ENCODE assay signal across 8 cellular contexts in the genomic region with DNA sequence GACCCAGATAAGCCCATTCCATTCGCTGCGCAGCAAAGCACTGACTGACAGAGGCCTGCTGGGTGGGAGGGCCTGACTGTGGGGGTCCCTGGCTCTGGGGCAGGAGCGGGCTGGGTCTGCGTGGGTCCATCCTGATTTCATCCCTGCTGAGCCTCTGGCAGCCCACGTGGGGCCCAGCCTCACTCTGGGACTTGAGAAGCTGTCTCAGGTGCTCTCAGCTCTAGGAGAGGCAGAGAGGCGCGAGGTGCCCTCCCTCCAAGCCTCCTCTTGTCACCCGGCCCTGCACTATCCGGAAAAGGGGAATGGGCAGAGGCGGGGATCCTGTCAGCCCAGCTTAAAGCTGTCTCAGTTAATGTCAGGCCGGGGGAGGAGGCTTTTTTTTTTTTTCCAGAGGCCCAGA. TPM values are rescaled to one million over a fixed set of nuclear protein-coding genes. Genes with fewer than 3 reads are reported as not detected.
DNase-seq lines count a peak whose midpoint lies in the region; ATAC-seq, FAIRE-seq and TF ChIP-seq lines count a peak whose summit lies in the region.
"Had no signal": no experiment of that assay in that cellular context is flagged by ENCODE, and none has a peak within 500 bp of the region (broad histone marks: within the 10 kb centered on the region; RNA-seq: fewer than 3 reads in every experiment).

No MANE protein-coding gene starts in this region.

- H4K20me1 ChIP-seq in GM23338 (replicated peaks; ENCODE audit: insufficient read depth): no peaks in the 10 kb centered on the region

- no peak for TF ChIP-seq EP300 in esophagus muscularis mucosa (IDR thresholded peaks at IDR 0.05)

- H3K27me3 ChIP-seq in GM23338 (ENCODE audit: insufficient read depth) (no peaks in the 10 kb centered on the region), esophagus muscularis mucosa (no peaks in the 10 kb centered on the region), gastrocnemius medialis (no peaks in the 10 kb centered on the region)

- H3K9me3 ChIP-seq in esophagus muscularis mucosa (no peaks in the 10 kb centered on the region), gastrocnemius medialis (no peaks in the 10 kb centered on the region)

- CTCF ChIA-PET in RWPE1 (lab: Yijun Ruan, JAX): interaction anchor here (0.7 kb wide), 1 partner anchor 72 kb away, joined by 3 read pairs; no protein-coding TSS in a partner anchor

- no peak overlapping the region; the same call in 1 of the 2 replicates for H2AFZ ChIP-seq in GM23338

- H3K4me3 ChIP-seq in GM23338: peak overlapping the region; percentile 93
- H3K4me3 ChIP-seq in esophagus muscularis mucosa: peak overlapping the region; percentile 60 to 72 (median 62)
- peak overlapping the region in 3 of 4 donors; percentile 51 to 67 (median 58) for H3K4me3 ChIP-seq in gastrocnemius medialis

- no peak for FAIRE-seq in HTR-8/SVneo (lab: Jason Lieb, UNC)

- no peaks in the 10 kb centered on the region for H3F3A ChIP-seq in GM23338 (replicated peaks; ENCODE audit: low read depth)

- peak overlapping the region; percentile 95 for H3K4me2 ChIP-seq in GM23338

- TF ChIP-seq POLR2A in esophagus muscularis mucosa (IDR thresholded peaks at IDR 0.05; ENCODE audit: low read depth) (no peak), gastrocnemius medialis (IDR thresholded peaks at IDR 0.05) (no peak)

- in situ Hi-C loops in gastrocnemius medialis (cut with MboI; ENCODE audit: low sequenced_read_pairs in 4 of 4): no loop called here

- H3K36me3 ChIP-seq in GM23338 (ENCODE audit: insufficient read depth) (no peaks in the 10 kb centered on the region), esophagus muscularis mucosa (peaks cover 0 to 2% (median under 1%) of the 10 kb centered on the region in 4 donors), gastrocnemius medialis (no peaks in the 10 kb centered on the region)

- no peak for TF ChIP-seq CTCF in GM23338 (conservative IDR thresholded peaks at IDR 0.05; ENCODE audit: low read depth in 2 of 2)
- no peak for TF ChIP-seq CTCF in RWPE1 (conservative IDR thresholded peaks at IDR 0.05; ENCODE audit: low read depth)
- no peak for TF ChIP-seq CTCF in esophagus muscularis mucosa (IDR thresholded peaks at IDR 0.05)
- TF ChIP-seq CTCF in gastrocnemius medialis (IDR thresholded peaks at IDR 0.05 in 4 of 5, conservative IDR thresholded peaks at IDR 0.05 in 1 of 5): no peak
- no peak for TF ChIP-seq CTCF in GM10266 (IDR thresholded peaks at IDR 0.05; ENCODE audit: control insufficient read depth, insufficient read depth, low read depth, missing control alignments)

- H3K4me1 ChIP-seq in GM23338 (ENCODE audit: insufficient read depth) (peaks cover 5% of the 10 kb centered on the region), esophagus muscularis mucosa (peaks cover 29 to 48% (median 43%) of the 10 kb centered on the region in 4 donors), gastrocnemius medialis (peaks cover 8% of the 10 kb centered on the region in 2 donors)

- H3K4me1 Mint-ChIP-seq in GM23338: peaks cover 16% of the 10 kb centered on the region

- POLR2A ChIA-PET in RWPE1 (lab: Yijun Ruan, JAX; ENCODE audit: low non-redundant PET): interaction anchor here (0.6 kb wide), 1 partner anchor 1941 kb away, joined by 4 read pairs; no protein-coding TSS in a partner anchor

- H3K4me3 Mint-ChIP-seq in GM23338: peak overlapping the region; percentile 71

- no peaks in the 10 kb centered on the region for H3K79me2 ChIP-seq in GM23338 (replicated peaks; ENCODE audit: insufficient read depth)

- DNase-seq in GM23338 (ENCODE audit: low spot score) (no peak), RWPE1 (ENCODE audit: low spot score) (no peak), esophagus muscularis mucosa (ENCODE audit: extremely low spot score) (no peak), gastrocnemius medialis (no peak), HTR-8/SVneo (ENCODE audit: insufficient read length, low spot score) (no peak), GM10266 (ENCODE audit: extremely low spot score) (no peak)
- DNase-seq in stimulated activated CD8-positive, alpha-beta memory T cell treated with anti-CD3 and anti-CD28 coated beads, Interleukin-4, amount 100 ng/mL, for 48 hours: no peak
- DNase-seq: activated effector memory CD4-positive, alpha-beta T cell treated with anti-CD3 and anti-CD28 coated beads, Interleukin-2, amount 50 U/mL, for 16 hours had no signal

- no peak overlapping the region for H3K27ac Mint-ChIP-seq in GM23338

- peaks cover 10% of the 10 kb centered on the region for H3K27me3 Mint-ChIP-seq in GM23338 (ENCODE audit: insufficient read depth, low read depth, poor library complexity)

- 62% methylated on average over 10 of the region's 11 CpGs for WGBS in esophagus muscularis mucosa

- no peaks in the 10 kb centered on the region for H3K9me3 Mint-ChIP-seq in GM23338

- H3K27ac ChIP-seq in GM23338 (ENCODE audit: low read depth) (no peak overlapping the region), RWPE1 (peak overlapping the region; percentile 71), esophagus muscularis mucosa (replicated peaks in 1 of 4) (peak overlapping the region in 2 of 4 donors; percentile 70 to 76), gastrocnemius medialis (peak overlapping the region in 2 of 4 donors; percentile 44 to 54)

- ATAC-seq in GM23338 (peak; percentile 15), gastrocnemius medialis (no peak)

- intact Hi-C loops in esophagus muscularis mucosa (cut with DNase I) (no loop called here), gastrocnemius medialis (cut with DNase I; ENCODE audit: low total_unique reads) (no loop called here)

- H3K9me2 ChIP-seq in GM23338 (ENCODE audit: insufficient read depth): no peaks in the 10 kb centered on the region

- no peaks in the 10 kb centered on the region for H3K36me3 Mint-ChIP-seq in GM23338 (ENCODE audit: low read depth)

RNA-seq across cellular contexts. Expression of a gene that starts 0.9 kb away (rescaled TPM):
- total RNA-seq in GM23338 (2014; rRNA removed; shearing (Covaris generic)): 7.0 and 7.7 TPM in 2 replicates
- 1.2 and 1.4 TPM in 2 replicates for polyA plus RNA-seq in GM23338 (2016; fragmentation: Nextera tagmentation; extraction: Ambion mirVana)
- total RNA-seq in esophagus muscularis mucosa (1 to 10 TPM; 1.7 to 6.2 (median 4.2) TPM), gastrocnemius medialis (1 to 10 TPM in 2 of 4 donors, under 1 TPM in 2; 0.53 to 1.5 (median 0.99) TPM)

RNA-seq across cellular contexts. Expression of a gene that starts 9.7 kb away (rescaled TPM):
- total RNA-seq in GM23338 (2014; rRNA removed; shearing (Covaris generic)): 11.6 and 16.1 TPM in 2 replicates
- polyA plus RNA-seq in GM23338 (2016; fragmentation: Nextera tagmentation; extraction: Ambion mirVana): 13.1 and 14.3 TPM in 2 replicates
- total RNA-seq in esophagus muscularis mucosa: 10 to 100 TPM in 2 of 4 donors, 1 to 10 TPM in 2; 5.6 to 15.3 (median 8.6) TPM
- total RNA-seq in gastrocnemius medialis: 10 to 100 TPM in 1 of 4 donors, 1 to 10 TPM in 3; 3.2 to 11.7 (median 7.8) TPM

RNA-seq across cellular contexts. Expression of a gene that starts 15.1 kb away (rescaled TPM):
- total RNA-seq in GM23338 (2014; rRNA removed; shearing (Covaris generic)): 68.7 and 85.5 TPM in 2 replicates
- 169 and 176 TPM in 2 replicates for polyA plus RNA-seq in GM23338 (2016; fragmentation: Nextera tagmentation; extraction: Ambion mirVana)
- total RNA-seq in esophagus muscularis mucosa (100 to 1,000 TPM; 262 to 318 (median 288) TPM), gastrocnemius medialis (100 to 1,000 TPM; 123 to 175 (median 156) TPM)
